23 cellular contexts compared by ENCODE assay signal in genomic region chr12:1517734-1518485, GRCh38.
DNase-seq lines count a peak whose midpoint lies in the region; ATAC-seq and TF ChIP-seq lines count a peak whose summit lies in the region.
"Had no signal": no experiment of that assay in that cellular context is flagged by ENCODE, and none has a peak within 500 bp of the region (broad histone marks: within the 10 kb centered on the region; RNA-seq: fewer than 3 reads in every experiment).

No MANE protein-coding gene starts in this region.

- peaks cover 22% of the 10 kb centered on the region for H3K27me3 Mint-ChIP-seq in CD4-positive, alpha-beta T cell

- H3K36me3 Mint-ChIP-seq in CD4-positive, alpha-beta T cell (ENCODE audit: low read depth): no peaks in the 10 kb centered on the region
- H3K36me3 Mint-ChIP-seq: natural killer cell had no signal

- no peak for DNase-seq in mammary epithelial cell
- peak; percentile 55 for DNase-seq in mesenteric fat pad (ENCODE audit: low spot score)
- no peak for DNase-seq in left lung
- DNase-seq in CD4-positive, alpha-beta T cell: no peak
- no peak for DNase-seq in DMS114 treated with DMSO at 0.1 percent for 48 hours (lab: John Stamatoyannopoulos, UW; ENCODE audit: unreplicated experiment)
- DNase-seq: activated CD4-positive, alpha-beta T cell treated with anti-CD3 and anti-CD28 coated beads, Interleukin-2, amount 50 U/mL, for 48 hours; aorta; caudate nucleus; DMS79; left ventricle myocardium superior; midbrain; natural killer cell; NCI-H1092; pancreas had no signal

- no peak overlapping the region for H3K4me3 ChIP-seq in BLaER1 treated with 17β-estradiol and CSF1 and Interleukin-3, amounts not matched to agents 10 nM and 100 nM
- H3K4me3 ChIP-seq in OCI-LY3 (ENCODE audit: low read length) (no peak overlapping the region), mammary epithelial cell (replicated peaks in 1 of 3; ENCODE audit: insufficient read depth in 1 of 3, low read depth in 2 of 3, low read length in 3 of 3) (peak overlapping the region; percentile 9 to 44 (median 41)), left lung (no peak overlapping the region)
- H3K4me3 ChIP-seq: pancreas, SK-N-MC, smooth muscle cell, tibial nerve had no signal

- POLR2A ChIA-PET in CD4-positive, alpha-beta T cell (lab: Charles Lee): no interaction called here

- H3K27ac ChIP-seq in BLaER1 treated with 17β-estradiol and CSF1 and Interleukin-3, amounts not matched to agents 10 nM and 100 nM: no peak overlapping the region
- H3K27ac ChIP-seq in OCI-LY3 (ENCODE audit: low read length) (no peak overlapping the region), mammary epithelial cell (ENCODE audit: insufficient read depth, low read depth, low read length) (peak overlapping the region; percentile 72), left lung (no peak overlapping the region)
- no peak overlapping the region for H3K27ac ChIP-seq in CD4-positive, alpha-beta T cell (ENCODE audit: low read depth, low read length)
- H3K27ac ChIP-seq: pancreas, SK-N-MC, tibial nerve had no signal

- TF ChIP-seq CTCF in OCI-LY3 (IDR thresholded peaks at IDR 0.05; ENCODE audit: low read depth, low read length) (no peak), mammary epithelial cell (conservative IDR thresholded peaks at IDR 0.05 in 1 of 2, IDR thresholded peaks at IDR 0.05 in 1 of 2; ENCODE audit: extremely low read depth in 1 of 2, insufficient read depth in 1 of 2, low read depth in 1 of 2, low read length in 2 of 2) (no peak), left lung (IDR thresholded peaks at IDR 0.05) (no peak)
- no peak for TF ChIP-seq CTCF in CD4-positive, alpha-beta T cell (IDR thresholded peaks at IDR 0.05)

- BruUV-seq in mammary epithelial cell (replicated peaks; lab: Mats Ljungman, UMichigan): no TSS peak

- H3K4me1 Mint-ChIP-seq in CD4-positive, alpha-beta T cell (ENCODE audit: low read depth): no peaks in the 10 kb centered on the region
- H3K4me1 Mint-ChIP-seq: natural killer cell had no signal

- in situ Hi-C loops in mammary epithelial cell (cut with MboI; ENCODE audit: low sequenced_read_pairs in 2 of 2): no loop called here

- no peak overlapping the region for H3K9ac ChIP-seq in BLaER1 treated with 17β-estradiol and CSF1 and Interleukin-3, amounts not matched to agents 10 nM and 100 nM
- H3K9ac ChIP-seq in OCI-LY3 (ENCODE audit: low read length) (no peak overlapping the region), mammary epithelial cell (ENCODE audit: insufficient read depth, low read length) (peak overlapping the region; percentile 51)

- intact Hi-C loops in mammary epithelial cell (cut with micrococcal nuclease) (no loop called here), left lung (cut with DNase I) (no loop called here)
- intact Hi-C loops in CD4-positive, alpha-beta T cell (cut with DNase I, micrococcal nuclease): no loop called here

- H2AFZ ChIP-seq in OCI-LY3 (ENCODE audit: low read depth, low read length) (0 out of 2 replicates have a peak overlapping the region, but pooled peaks have one; percentile 12), mammary epithelial cell (ENCODE audit: low read depth, low read length) (peak overlapping the region; percentile 66)

- peak overlapping the region in 7 of 11 experiments; percentile 19 to 49 (median 31); a peak in 6 of 22 replicates for H3K4me2 ChIP-seq in BLaER1 treated with 17β-estradiol and CSF1 and Interleukin-3, amounts not matched to agents 10 nM and 100 nM
- peak overlapping the region; percentile 17; the same call in 1 of the 2 replicates for H3K4me2 ChIP-seq in OCI-LY3 (ENCODE audit: low read length)
- peak overlapping the region; percentile 91 for H3K4me2 ChIP-seq in mammary epithelial cell (ENCODE audit: insufficient read depth, low read depth, low read length)

- WGBS in mammary epithelial cell (ENCODE audit: low coverage, missing lambda C conversion rate): 77% methylated on average over 7 of the region's 8 CpGs

- peaks cover 2% of the 10 kb centered on the region for H3K9me3 Mint-ChIP-seq in CD4-positive, alpha-beta T cell
- H3K9me3 Mint-ChIP-seq: natural killer cell had no signal

- H3K79me2 ChIP-seq in OCI-LY3 (ENCODE audit: low read length) (no peaks in the 10 kb centered on the region), mammary epithelial cell (ENCODE audit: insufficient read depth, low read length) (no peaks in the 10 kb centered on the region)

- peaks cover 15 to 21% (median 18%) of the 10 kb centered on the region in 11 experiments; a peak in 21 of 22 replicates for H3K9me3 ChIP-seq in BLaER1 treated with 17β-estradiol and CSF1 and Interleukin-3, amounts not matched to agents 10 nM and 100 nM (replicated peaks in 1 of 11)
- peaks cover 5% of the 10 kb centered on the region; the same call in 1 of the 2 replicates for H3K9me3 ChIP-seq in OCI-LY3 (ENCODE audit: insufficient read depth, low read length)
- no peaks in the 10 kb centered on the region for H3K9me3 ChIP-seq in mammary epithelial cell (replicated peaks; ENCODE audit: insufficient read depth, low read length)
- H3K9me3 ChIP-seq in left lung: peaks cover 0 to 5% of the 10 kb centered on the region in 2 donors
- no peaks in the 10 kb centered on the region for H3K9me3 ChIP-seq in CD4-positive, alpha-beta T cell (ENCODE audit: control insufficient read depth, low read length)
- H3K9me3 ChIP-seq: pancreas had no signal

- ATAC-seq in HG03378 (IDR thresholded peaks at IDR 0.05; ENCODE audit: unreplicated experiment): no peak
- no peak for ATAC-seq in left lung
- no peak for ATAC-seq in CD4-positive, alpha-beta T cell (ENCODE audit: poor library complexity)
- ATAC-seq: activated CD4-positive, CD25-positive, alpha-beta regulatory T cell treated with anti-CD3 and anti-CD28 coated beads, Interleukin-2, amount 50 U/mL, for 24 hours; left ventricle myocardium superior; natural killer cell had no signal

- H3K27ac Mint-ChIP-seq in CD4-positive, alpha-beta T cell: no peak overlapping the region
- H3K27ac Mint-ChIP-seq: activated naive CD8-positive, alpha-beta T cell; activated T-helper 1 cell treated with anti-CD3 and anti-CD28 coated beads, Interleukin-12 subunit alpha, Interleukin-12 subunit beta, Interleukin-2, Interleukin-4 antibody, amounts not matched to agents 30 ng/mL and 10 ng/mL and 1 ng/mL, durations not matched to agents 14 hours and 24 hours and 36 hours; natural killer cell had no signal

- CTCF ChIA-PET in mammary epithelial cell (lab: Charles Lee; ENCODE audit: low non-redundant PET): no interaction called here
- CTCF ChIA-PET in CD4-positive, alpha-beta T cell (lab: Charles Lee): no interaction called here

- H3K4me1 ChIP-seq in BLaER1 treated with 17β-estradiol and CSF1 and Interleukin-3, amounts not matched to agents 10 nM and 100 nM: peaks cover 0 to 17% (median 12%) of the 10 kb centered on the region in 10 experiments; a peak in 12 of 20 replicates
- H3K4me1 ChIP-seq in OCI-LY3 (ENCODE audit: low read length) (peaks cover 22% of the 10 kb centered on the region), mammary epithelial cell (ENCODE audit: insufficient read depth, low read length) (peaks cover 33% of the 10 kb centered on the region), left lung (peaks cover 3 to 12% of the 10 kb centered on the region in 2 donors)
- H3K4me1 ChIP-seq: pancreas had no signal

- H3K27me3 ChIP-seq in BLaER1 treated with 17β-estradiol and CSF1 and Interleukin-3, amounts not matched to agents 10 nM and 100 nM: no peaks in the 10 kb centered on the region
- H3K27me3 ChIP-seq in OCI-LY3 (ENCODE audit: low read depth, low read length) (no peaks in the 10 kb centered on the region), mammary epithelial cell (ENCODE audit: insufficient read depth, low read length) (no peaks in the 10 kb centered on the region), left lung (peaks cover 0 to 38% of the 10 kb centered on the region in 2 donors)
- H3K27me3 ChIP-seq in CD4-positive, alpha-beta T cell (ENCODE audit: control insufficient read depth, insufficient read depth, low read length): no peaks in the 10 kb centered on the region
- H3K27me3 ChIP-seq: pancreas had no signal

- H3K4me3 Mint-ChIP-seq in CD4-positive, alpha-beta T cell: no peak overlapping the region
- H3K4me3 Mint-ChIP-seq: activated naive CD8-positive, alpha-beta T cell; activated T-helper 1 cell treated with anti-CD3 and anti-CD28 coated beads, Interleukin-12 subunit alpha, Interleukin-12 subunit beta, Interleukin-2, Interleukin-4 antibody, amounts not matched to agents 30 ng/mL and 10 ng/mL and 1 ng/mL, durations not matched to agents 14 hours and 24 hours and 36 hours; natural killer cell had no signal

- H4K20me1 ChIP-seq in BLaER1 treated with 17β-estradiol and CSF1 and Interleukin-3, amounts not matched to agents 10 nM and 100 nM: no peaks in the 10 kb centered on the region; a peak in 1 of 22 replicates
- H4K20me1 ChIP-seq in OCI-LY3 (ENCODE audit: insufficient read depth, low read length) (no peaks in the 10 kb centered on the region), mammary epithelial cell (ENCODE audit: insufficient read depth, low read length) (no peaks in the 10 kb centered on the region)

- dilution Hi-C loops in mammary epithelial cell (cut with HindIII; ENCODE audit: low sequenced_read_pairs): no loop called here

- H3K36me3 ChIP-seq in BLaER1 treated with 17β-estradiol and CSF1 and Interleukin-3, amounts not matched to agents 10 nM and 100 nM: no peaks in the 10 kb centered on the region
- H3K36me3 ChIP-seq in OCI-LY3 (replicated peaks; ENCODE audit: low read depth, low read length) (no peaks in the 10 kb centered on the region), mammary epithelial cell (ENCODE audit: insufficient read depth, low read length) (no peaks in the 10 kb centered on the region), left lung (no peaks in the 10 kb centered on the region)
- H3K36me3 ChIP-seq: pancreas, tibial nerve had no signal

Comparison
In these comparisons a context has a peak if more than half of its experiments do, and no peak if none do; other contexts are left out.
1. H3K4me2 ChIP-seq: peak in every context shown above with its lines; median percentile 91 in mammary epithelial cell; 31 in BLaER1 treated with 17β-estradiol and CSF1 and Interleukin-3, amounts not matched to agents 10 nM and 100 nM; 17 in OCI-LY3.
2. H3K4me3 ChIP-seq: peak in mammary epithelial cell (3 of 3); none in BLaER1 treated with 17β-estradiol and CSF1 and Interleukin-3, amounts not matched to agents 10 nM and 100 nM (0 of 10), OCI-LY3 (single experiment) and left lung (0 of 2).